ENCODE assay signal across 20 cellular contexts in the genomic region with DNA sequence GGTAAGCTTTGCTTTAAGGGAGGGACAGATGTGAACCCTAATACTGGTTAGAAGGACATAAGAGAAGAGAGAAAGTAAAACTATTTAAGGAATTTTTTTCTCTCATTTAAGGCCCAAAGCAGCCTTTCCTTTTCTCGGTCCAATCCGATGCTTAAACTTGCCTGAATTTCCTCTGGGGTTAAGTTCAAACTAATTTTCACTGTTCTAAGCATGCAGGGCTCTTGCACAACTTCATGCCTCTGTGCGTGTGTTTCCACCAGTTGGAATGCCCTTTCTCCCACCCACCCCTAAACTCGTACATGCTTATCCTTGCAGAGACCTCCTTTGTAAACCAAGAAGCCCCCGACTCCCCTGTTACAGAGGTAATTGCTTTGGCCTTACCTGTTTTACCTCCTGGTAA.
"Had no signal": no experiment of that assay in that cellular context is flagged by ENCODE, and none has a peak within 500 bp of the region (broad histone marks: within the 10 kb centered on the region; RNA-seq: fewer than 3 reads in every experiment).

No MANE protein-coding gene starts in this region.

- H3K27ac Mint-ChIP-seq: activated B cell treated with CpG ODN at 0.5 μM for 24 hours; activated CD4-positive, alpha-beta memory T cell treated with anti-CD3 and anti-CD28 coated beads, Interleukin-2, amount 10 ng/mL, durations not matched to agents 7 days and 5 days; activated CD8-positive, alpha-beta memory T cell treated with anti-CD3 and anti-CD28 coated beads, Interleukin-2, amount 10 ng/mL, durations not matched to agents 7 days and 5 days; activated naive CD8-positive, alpha-beta T cell; natural killer cell; stimulated activated memory B cell treated with anti-CD40 and anti-IgM and Interleukin-4, amounts not matched to agents 10 μg/mL and 1 μg/mL and 100 μg/mL, for 72 hours had no signal

- H3K4me3 ChIP-seq: colonic mucosa, gastroesophageal sphincter, heart left ventricle, SK-N-MC, testis, upper lobe of left lung had no signal

- H3K4me3 Mint-ChIP-seq: activated B cell treated with CpG ODN at 0.5 μM for 24 hours; activated CD4-positive, alpha-beta memory T cell treated with anti-CD3 and anti-CD28 coated beads, Interleukin-2, amount 10 ng/mL, durations not matched to agents 7 days and 5 days; activated CD8-positive, alpha-beta memory T cell treated with anti-CD3 and anti-CD28 coated beads, Interleukin-2, amount 10 ng/mL, durations not matched to agents 7 days and 5 days; activated naive CD8-positive, alpha-beta T cell; immature natural killer cell; natural killer cell; stimulated activated memory B cell treated with anti-CD40 and anti-IgM and Interleukin-4, amounts not matched to agents 10 μg/mL and 1 μg/mL and 100 μg/mL, for 72 hours had no signal

- H3K9me3 Mint-ChIP-seq: immature natural killer cell; natural killer cell; stimulated activated memory B cell treated with anti-CD40 and anti-IgM and Interleukin-4, amounts not matched to agents 10 μg/mL and 1 μg/mL and 100 μg/mL, for 72 hours had no signal

- H3K27me3 ChIP-seq: colonic mucosa, gastroesophageal sphincter, heart left ventricle, neutrophil, testis, upper lobe of left lung had no signal

- H3K4me1 Mint-ChIP-seq: activated B cell treated with CpG ODN at 0.5 μM for 24 hours; activated CD4-positive, alpha-beta memory T cell treated with anti-CD3 and anti-CD28 coated beads, Interleukin-2, amount 10 ng/mL, durations not matched to agents 7 days and 5 days; activated CD8-positive, alpha-beta memory T cell treated with anti-CD3 and anti-CD28 coated beads, Interleukin-2, amount 10 ng/mL, durations not matched to agents 7 days and 5 days; immature natural killer cell; stimulated activated memory B cell treated with anti-CD40 and anti-IgM and Interleukin-4, amounts not matched to agents 10 μg/mL and 1 μg/mL and 100 μg/mL, for 72 hours had no signal

- H3K9me3 ChIP-seq: colonic mucosa, gastroesophageal sphincter, neutrophil, testis, upper lobe of left lung had no signal

- H3K4me1 ChIP-seq: colonic mucosa, upper lobe of left lung had no signal

- DNase-seq: activated B cell treated with CpG ODN at 0.5 μM for 24 hours; activated CD4-positive, alpha-beta memory T cell treated with anti-CD3 and anti-CD28 coated beads, Interleukin-2, amount 10 ng/mL, durations not matched to agents 7 days and 5 days; activated CD4-positive, alpha-beta T cell treated with anti-CD3 and anti-CD28 coated beads for 4 hours; activated CD8-positive, alpha-beta memory T cell treated with anti-CD3 and anti-CD28 coated beads, Interleukin-2, amount 10 ng/mL, durations not matched to agents 7 days and 5 days; amniotic stem cell; colonic mucosa; heart left ventricle; immature natural killer cell; natural killer cell; posterior cingulate gyrus; retina; small intestine; stimulated activated CD4-positive, alpha-beta T cell treated with anti-CD3 and anti-CD28 coated beads, Interleukin-4, amount 100 ng/mL, for 1 hour; testis; upper lobe of left lung had no signal

- H3K27ac ChIP-seq: colonic mucosa, gastroesophageal sphincter, neutrophil, SK-N-MC, testis, upper lobe of left lung had no signal

- H3K36me3 Mint-ChIP-seq: activated CD8-positive, alpha-beta memory T cell treated with anti-CD3 and anti-CD28 coated beads, Interleukin-2, amount 10 ng/mL, durations not matched to agents 7 days and 5 days; activated naive CD8-positive, alpha-beta T cell; natural killer cell; stimulated activated memory B cell treated with anti-CD40 and anti-IgM and Interleukin-4, amounts not matched to agents 10 μg/mL and 1 μg/mL and 100 μg/mL, for 72 hours had no signal

- H3K36me3 ChIP-seq: colonic mucosa, gastroesophageal sphincter, heart left ventricle, neutrophil, upper lobe of left lung had no signal
